Comparison of ENCODE assay signal across 12 cellular contexts in genomic region chr12:50006754-50007442, GRCh38. TPM values are rescaled to one million over a fixed set of nuclear protein-coding genes. Genes with fewer than 3 reads are reported as not detected.
DNase-seq lines count a peak whose midpoint lies in the region; ATAC-seq and TF ChIP-seq lines count a peak whose summit lies in the region.
"Had no signal": no experiment of that assay in that cellular context is flagged by ENCODE, and none has a peak within 500 bp of the region (broad histone marks: within the 10 kb centered on the region; RNA-seq: fewer than 3 reads in every experiment).

No MANE protein-coding gene starts in this region.

- peak overlapping the region; percentile 21; the same call in 1 of the 2 replicates for H3K9ac ChIP-seq in BLaER1
- H3K9ac ChIP-seq in OCI-LY3 (ENCODE audit: low read length), result no peak overlapping the region

- peak; percentile 57 for ATAC-seq in GM21825 (IDR thresholded peaks at IDR 0.05; ENCODE audit: unreplicated experiment)
- ATAC-seq in body of pancreas, result no peak
- no peak for ATAC-seq in HG03095 (IDR thresholded peaks at IDR 0.05; ENCODE audit: unreplicated experiment)
- no peak for ATAC-seq in HG03432 (IDR thresholded peaks at IDR 0.05; ENCODE audit: unreplicated experiment)

- no peaks in the 10 kb centered on the region for H3K9me3 Mint-ChIP-seq in activated naive CD8-positive, alpha-beta T cell treated with anti-CD3 and anti-CD28 coated beads for 36 hours
- H3K9me3 Mint-ChIP-seq: activated CD4-positive, alpha-beta T cell treated with anti-CD3 and anti-CD28 coated beads, Interleukin-2, amount 10 ng/mL, durations not matched to agents 7 days and 5 days; activated naive CD4-positive, alpha-beta T cell treated with anti-CD3 and anti-CD28 coated beads, Interleukin-2, amount 50 U/mL, for 24 hours had no signal

- H3K36me3 Mint-ChIP-seq in activated naive CD8-positive, alpha-beta T cell treated with anti-CD3 and anti-CD28 coated beads for 36 hours, result peaks cover 14% of the 10 kb centered on the region

- no peaks in the 10 kb centered on the region for H3K9me3 ChIP-seq in BLaER1
- no peaks in the 10 kb centered on the region for H3K9me3 ChIP-seq in OCI-LY3 (ENCODE audit: insufficient read depth, low read length)
- no peaks in the 10 kb centered on the region for H3K9me3 ChIP-seq in body of pancreas

- TF ChIP-seq POLR2A in body of pancreas (IDR thresholded peaks at IDR 0.05), result no peak

- DNase-seq in fibroblast of the aortic adventitia (ENCODE audit: low read depth) (peak; percentile 30), body of pancreas (no peak)
- no peak for DNase-seq in activated naive CD8-positive, alpha-beta T cell treated with anti-CD3 and anti-CD28 coated beads for 36 hours
- DNase-seq: activated CD4-positive, alpha-beta T cell treated with anti-CD3 and anti-CD28 coated beads, Interleukin-2, amount 10 ng/mL, durations not matched to agents 7 days and 5 days; NCI-H1930; stimulated activated CD8-positive, alpha-beta memory T cell treated with anti-CD3 and anti-CD28 coated beads, Interleukin-4, amount 100 ng/mL, for 48 hours had no signal

- no peak for TF ChIP-seq CTCF in OCI-LY3 (IDR thresholded peaks at IDR 0.05; ENCODE audit: low read depth, low read length)
- no peak for TF ChIP-seq CTCF in fibroblast of the aortic adventitia (IDR thresholded peaks at IDR 0.05; ENCODE audit: insufficient read depth, low read length)
- TF ChIP-seq CTCF in body of pancreas (IDR thresholded peaks at IDR 0.05), result no peak

- H3K27me3 ChIP-seq in BLaER1, result no peaks in the 10 kb centered on the region
- no peaks in the 10 kb centered on the region for H3K27me3 ChIP-seq in OCI-LY3 (ENCODE audit: low read depth, low read length)
- no peaks in the 10 kb centered on the region for H3K27me3 ChIP-seq in body of pancreas

- 84 to 96% methylated on average over 1 of the region's 1 CpG for WGBS in body of pancreas, 2 donors

- peaks cover 86% of the 10 kb centered on the region for H3K36me3 ChIP-seq in BLaER1
- H3K36me3 ChIP-seq in OCI-LY3 (replicated peaks; ENCODE audit: low read depth, low read length), result peaks cover 45% of the 10 kb centered on the region
- H3K36me3 ChIP-seq in body of pancreas (replicated peaks in 1 of 2; ENCODE audit: insufficient read depth in 1 of 2, low read depth in 2 of 2), result no peaks in the 10 kb centered on the region

- no peak overlapping the region for H3K4me3 Mint-ChIP-seq in activated naive CD8-positive, alpha-beta T cell treated with anti-CD3 and anti-CD28 coated beads for 36 hours
- H3K4me3 Mint-ChIP-seq: activated CD4-positive, alpha-beta T cell treated with anti-CD3 and anti-CD28 coated beads, Interleukin-2, amount 10 ng/mL, durations not matched to agents 7 days and 5 days; activated naive CD4-positive, alpha-beta T cell treated with anti-CD3 and anti-CD28 coated beads, Interleukin-2, amount 50 U/mL, for 24 hours had no signal

- H2AFZ ChIP-seq in OCI-LY3 (ENCODE audit: low read depth, low read length), result no peak overlapping the region

- H3K4me2 ChIP-seq in BLaER1, result peak overlapping the region; percentile 66
- 0 out of 2 replicates have a peak overlapping the region, but pooled peaks have one; percentile 12 for H3K4me2 ChIP-seq in OCI-LY3 (ENCODE audit: low read length)

- intact Hi-C loops in body of pancreas (cut with DNase I), result no loop called here

- H3K27ac ChIP-seq in BLaER1 (no peak overlapping the region), OCI-LY3 (ENCODE audit: low read length) (no peak overlapping the region), body of pancreas (no peak overlapping the region)

- H3K4me3 ChIP-seq in BLaER1 (no peak overlapping the region), OCI-LY3 (ENCODE audit: low read length) (no peak overlapping the region), fibroblast of the aortic adventitia (ENCODE audit: low read depth, low read length) (no peak overlapping the region), body of pancreas (no peak overlapping the region)

- H3K4me1 Mint-ChIP-seq in activated naive CD8-positive, alpha-beta T cell treated with anti-CD3 and anti-CD28 coated beads for 36 hours, result no peaks in the 10 kb centered on the region

- H3K27ac Mint-ChIP-seq in activated naive CD8-positive, alpha-beta T cell treated with anti-CD3 and anti-CD28 coated beads for 36 hours, result no peak overlapping the region
- H3K27ac Mint-ChIP-seq: activated naive CD4-positive, alpha-beta T cell treated with anti-CD3 and anti-CD28 coated beads, Interleukin-2, amount 50 U/mL, for 24 hours had no signal

- H3K4me1 ChIP-seq in BLaER1, result peaks cover 29% of the 10 kb centered on the region
- H3K4me1 ChIP-seq in OCI-LY3 (ENCODE audit: low read length), result peaks cover 21% of the 10 kb centered on the region
- no peaks in the 10 kb centered on the region for H3K4me1 ChIP-seq in body of pancreas

- H3K27me3 Mint-ChIP-seq in activated naive CD8-positive, alpha-beta T cell treated with anti-CD3 and anti-CD28 coated beads for 36 hours, result no peaks in the 10 kb centered on the region
- H3K27me3 Mint-ChIP-seq: activated CD4-positive, alpha-beta T cell treated with anti-CD3 and anti-CD28 coated beads, Interleukin-2, amount 10 ng/mL, durations not matched to agents 7 days and 5 days; activated naive CD4-positive, alpha-beta T cell treated with anti-CD3 and anti-CD28 coated beads, Interleukin-2, amount 50 U/mL, for 24 hours had no signal

- H3K79me2 ChIP-seq in OCI-LY3 (ENCODE audit: low read length), result peaks cover 43% of the 10 kb centered on the region

- H4K20me1 ChIP-seq in BLaER1 (peaks cover 51% of the 10 kb centered on the region), OCI-LY3 (ENCODE audit: insufficient read depth, low read length) (peaks cover 21% of the 10 kb centered on the region)

RNA-seq across cellular contexts. Expression of gene RACGAP1, which starts 18.4 kb away (rescaled TPM):
- total RNA-seq in fibroblast of the aortic adventitia (ENCODE audit: low replicate concordance) (18.6 and 88.1 TPM in 2 replicates), body of pancreas (1 to 10 TPM; 3.9 to 4.6 TPM)
- 100 to 1,000 TPM; 111 to 119 TPM for total RNA-seq in activated naive CD8-positive, alpha-beta T cell treated with anti-CD3 and anti-CD28 coated beads for 36 hours

RNA-seq across cellular contexts. Expression of gene AQP6, which starts 34.2 kb away (rescaled TPM):
- total RNA-seq in fibroblast of the aortic adventitia (ENCODE audit: low replicate concordance) (0.09 TPM in 1 of 2 replicates, not detected in the other), body of pancreas (not detected)
- total RNA-seq in activated naive CD8-positive, alpha-beta T cell treated with anti-CD3 and anti-CD28 coated beads for 36 hours, result not detected
- total RNA-seq: activated CD4-positive, alpha-beta T cell treated with anti-CD3 and anti-CD28 coated beads, Interleukin-2, amount 10 ng/mL, durations not matched to agents 7 days and 5 days had no signal

RNA-seq across cellular contexts. Expression of gene AQP5, which starts 45.2 kb away (rescaled TPM):
- 0.72 and 2.4 TPM in 2 replicates for total RNA-seq in fibroblast of the aortic adventitia (ENCODE audit: low replicate concordance)
- total RNA-seq in activated naive CD8-positive, alpha-beta T cell treated with anti-CD3 and anti-CD28 coated beads for 36 hours, result not detected
- total RNA-seq in body of pancreas, result 1 to 10 TPM; 1.3 to 2.1 TPM
- total RNA-seq: activated CD4-positive, alpha-beta T cell treated with anti-CD3 and anti-CD28 coated beads, Interleukin-2, amount 10 ng/mL, durations not matched to agents 7 days and 5 days had no signal

RNA-seq across cellular contexts. Expression of gene ASIC1, which starts 50.5 kb away (rescaled TPM):
- total RNA-seq in fibroblast of the aortic adventitia (ENCODE audit: low replicate concordance) (4.9 and 5.2 TPM in 2 replicates), body of pancreas (under 1 TPM; 0.52 to 0.99 TPM)
- total RNA-seq in activated naive CD8-positive, alpha-beta T cell treated with anti-CD3 and anti-CD28 coated beads for 36 hours, result 10 to 100 TPM; 10.8 TPM

RNA-seq across cellular contexts. Expression of gene AQP2, which starts 56.4 kb away (rescaled TPM):
- not detected in 2 replicates for total RNA-seq in fibroblast of the aortic adventitia (ENCODE audit: low replicate concordance)
- total RNA-seq in activated naive CD8-positive, alpha-beta T cell treated with anti-CD3 and anti-CD28 coated beads for 36 hours, result not detected
- not detected for total RNA-seq in body of pancreas
- total RNA-seq: activated CD4-positive, alpha-beta T cell treated with anti-CD3 and anti-CD28 coated beads, Interleukin-2, amount 10 ng/mL, durations not matched to agents 7 days and 5 days had no signal
